Comparison of ENCODE assay signal across 8 cellular contexts in the genomic region with DNA sequence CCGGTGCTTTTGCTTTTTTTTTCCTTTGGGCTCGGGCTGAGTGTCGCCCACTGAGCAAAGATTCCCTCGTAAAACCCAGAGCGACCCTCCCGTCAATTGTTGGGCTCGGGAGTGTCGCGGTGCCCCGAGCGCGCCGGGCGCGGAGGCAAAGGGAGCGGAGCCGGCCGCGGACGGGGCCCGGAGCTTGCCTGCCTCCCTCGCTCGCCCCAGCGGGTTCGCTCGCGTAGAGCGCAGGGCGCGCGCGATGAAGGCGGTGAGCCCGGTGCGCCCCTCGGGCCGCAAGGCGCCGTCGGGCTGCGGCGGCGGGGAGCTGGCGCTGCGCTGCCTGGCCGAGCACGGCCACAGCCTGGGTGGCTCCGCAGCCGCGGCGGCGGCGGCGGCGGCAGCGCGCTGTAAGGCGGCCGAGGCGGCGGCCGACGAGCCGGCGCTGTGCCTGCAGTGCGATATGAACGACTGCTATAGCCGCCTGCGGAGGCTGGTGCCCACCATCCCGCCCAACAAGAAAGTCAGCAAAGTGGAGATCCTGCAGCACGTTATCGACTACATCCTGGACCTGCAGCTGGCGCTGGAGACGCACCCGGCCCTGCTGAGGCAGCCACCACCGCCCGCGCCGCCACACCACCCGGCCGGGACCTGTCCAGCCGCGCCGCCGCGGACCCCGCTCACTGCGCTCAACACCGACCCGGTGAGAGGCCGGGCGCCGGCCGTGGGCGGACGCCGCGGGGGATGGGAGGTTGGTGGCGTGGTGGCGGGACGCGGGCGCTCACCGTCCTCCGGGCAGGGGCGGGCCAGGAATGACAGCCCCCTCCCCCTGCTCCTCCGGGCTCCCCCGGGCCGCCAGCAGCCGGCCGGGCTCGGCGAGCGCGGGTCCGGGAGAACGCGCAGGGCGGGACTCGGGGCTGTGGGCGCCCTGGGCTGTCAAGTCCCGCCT. TPM values are rescaled to one million over a fixed set of nuclear protein-coding genes. Genes with fewer than 3 reads are reported as not detected.
DNase-seq lines count a peak whose midpoint lies in the region; ATAC-seq and TF ChIP-seq lines count a peak whose summit lies in the region.

No MANE protein-coding gene starts in this region.

- POLR2A ChIA-PET in Caco-2 (lab: Charles Lee), result no interaction called here

- peak; percentile 36 to 52 for ATAC-seq in natural killer cell treated with Interleukin-12 subunit alpha and Interleukin-12 subunit beta and Interleukin-15 and Interleukin-18, amount 100 ng/mL, for 72 hours
- ATAC-seq in GM18505 (IDR thresholded peaks at IDR 0.05; ENCODE audit: unreplicated experiment), result no peak

- DNase-seq in Caco-2 (peak in 1 of 2 experiments; percentile 38), NCI-H446 (lab: John Stamatoyannopoulos, UW) (peak; percentile 25 to 45), esophagus squamous epithelium (lab: John Stamatoyannopoulos, UW) (no peak), SW 1271 (lab: John Stamatoyannopoulos, UW) (no peak), MV-4-11 (lab: John Stamatoyannopoulos, UW) (no peak), mesenteric fat pad (ENCODE audit: low spot score) (no peak)
- DNase-seq in natural killer cell treated with Interleukin-12 subunit alpha and Interleukin-12 subunit beta and Interleukin-15 and Interleukin-18, amount 100 ng/mL, for 72 hours (ENCODE audit: low spot score), result no peak

- intact Hi-C loops in Caco-2 (cut with micrococcal nuclease; ENCODE audit: unreplicated experiment), result no loop called here
- intact Hi-C loops in esophagus squamous epithelium (cut with DNase I), result no loop called here

- H3K27me3 ChIP-seq in Caco-2 (replicated peaks; ENCODE audit: control insufficient read depth, insufficient read depth, low read length), result peaks cover 2% of the 10 kb centered on the region
- peaks cover 0 to 26% (median 0%) of the 10 kb centered on the region in 4 donors for H3K27me3 ChIP-seq in esophagus squamous epithelium

- CTCF ChIA-PET in Caco-2 (lab: Charles Lee), result no interaction called here

- no TSS peak for BruUV-seq in Caco-2 (replicated peaks; lab: Mats Ljungman, UMichigan)

- TF ChIP-seq POLR2A in esophagus squamous epithelium (IDR thresholded peaks at IDR 0.05) (no peak), GM18505 (IDR thresholded peaks at IDR 0.05; ENCODE audit: borderline replicate concordance, extremely low read depth, insufficient read depth, insufficient read length) (no peak)

- peaks cover 20% of the 10 kb centered on the region for H3K27me3 Mint-ChIP-seq in Caco-2 (ENCODE audit: insufficient read depth, unreplicated experiment)
- peaks cover 41 to 58% of the 10 kb centered on the region in 2 donors for H3K27me3 Mint-ChIP-seq in natural killer cell treated with Interleukin-12 subunit alpha and Interleukin-12 subunit beta and Interleukin-15 and Interleukin-18, amount 100 ng/mL, for 72 hours

- no peak for TF ChIP-seq CTCF in Caco-2 (IDR thresholded peaks at IDR 0.05; ENCODE audit: insufficient read depth in 1 of 2, low read depth in 1 of 2, low read length in 1 of 2, severe bottlenecking in 1 of 2, unreplicated experiment in 1 of 2)
- peak in 1 of 6 experiments; percentile 2 for TF ChIP-seq CTCF in esophagus squamous epithelium (IDR thresholded peaks at IDR 0.05)

- H3K9me3 Mint-ChIP-seq in Caco-2 (ENCODE audit: unreplicated experiment), result no peaks in the 10 kb centered on the region
- H3K9me3 Mint-ChIP-seq in natural killer cell treated with Interleukin-12 subunit alpha and Interleukin-12 subunit beta and Interleukin-15 and Interleukin-18, amount 100 ng/mL, for 72 hours, result no peaks in the 10 kb centered on the region

- H3K4me1 ChIP-seq in Caco-2, result 0 out of 2 replicates have a peak, but pooled peaks cover 3% of the 10 kb centered on the region
- peaks cover 0 to 60% (median 0%) of the 10 kb centered on the region in 3 donors for H3K4me1 ChIP-seq in esophagus squamous epithelium

- H3K36me3 Mint-ChIP-seq in Caco-2 (ENCODE audit: insufficient read depth, unreplicated experiment), result no peaks in the 10 kb centered on the region
- H3K36me3 Mint-ChIP-seq in natural killer cell treated with Interleukin-12 subunit alpha and Interleukin-12 subunit beta and Interleukin-15 and Interleukin-18, amount 100 ng/mL, for 72 hours, result no peaks in the 10 kb centered on the region

- 1% methylated on average over 18 of the region's 122 CpGs; no CpG with 5 or more reads in 1 of the 2 donors for WGBS in esophagus squamous epithelium, 2 donors

- peak overlapping the region; percentile 57 for H3K4me3 Mint-ChIP-seq in Caco-2 (ENCODE audit: unreplicated experiment)
- H3K4me3 Mint-ChIP-seq in natural killer cell treated with Interleukin-12 subunit alpha and Interleukin-12 subunit beta and Interleukin-15 and Interleukin-18, amount 100 ng/mL, for 72 hours, result no peak overlapping the region

- no peaks in the 10 kb centered on the region for H3K9me3 ChIP-seq in Caco-2
- H3K9me3 ChIP-seq in esophagus squamous epithelium, result no peaks in the 10 kb centered on the region

- peak overlapping the region; percentile 86 to 96 (median 92) for H3K27ac ChIP-seq in esophagus squamous epithelium

- H3K4me1 Mint-ChIP-seq in Caco-2 (ENCODE audit: low read depth, unreplicated experiment), result no peaks in the 10 kb centered on the region
- peaks cover 7 to 8% of the 10 kb centered on the region in 2 donors for H3K4me1 Mint-ChIP-seq in natural killer cell treated with Interleukin-12 subunit alpha and Interleukin-12 subunit beta and Interleukin-15 and Interleukin-18, amount 100 ng/mL, for 72 hours (ENCODE audit: low read depth in 2 of 2)

- H3K27ac Mint-ChIP-seq in Caco-2 (ENCODE audit: unreplicated experiment), result no peak overlapping the region
- H3K27ac Mint-ChIP-seq in natural killer cell treated with Interleukin-12 subunit alpha and Interleukin-12 subunit beta and Interleukin-15 and Interleukin-18, amount 100 ng/mL, for 72 hours, result no peak overlapping the region

- H3K36me3 ChIP-seq in Caco-2 (ENCODE audit: control insufficient read depth, insufficient read depth, low read length), result no peaks in the 10 kb centered on the region
- no peaks in the 10 kb centered on the region for H3K36me3 ChIP-seq in esophagus squamous epithelium

- H3K4me3 ChIP-seq in Caco-2 (ENCODE audit: low read depth, low read length) (peak overlapping the region; percentile 36), esophagus squamous epithelium (peak overlapping the region; percentile 69 to 92 (median 86))

RNA-seq across cellular contexts. Expression of a gene that starts 0.6 kb away (rescaled TPM):
- not detected in 2 replicates for total RNA-seq in Caco-2 (2022)
- total RNA-seq in esophagus squamous epithelium, result 10 to 100 TPM; 12.9 to 37.0 (median 22.6) TPM
- not detected for total RNA-seq in natural killer cell treated with Interleukin-12 subunit alpha and Interleukin-12 subunit beta and Interleukin-15 and Interleukin-18, amount 100 ng/mL, for 72 hours
- 203 TPM for total RNA-seq in mesenteric fat pad

Comparison
In these comparisons a context has a peak if more than half of its experiments do, and no peak if none do; other contexts are left out.
1. DNase-seq: peak in NCI-H446 (2 of 2); none in esophagus squamous epithelium (single experiment), natural killer cell treated with Interleukin-12 subunit alpha and Interleukin-12 subunit beta and Interleukin-15 and Interleukin-18, amount 100 ng/mL, for 72 hours (single experiment), SW 1271 (0 of 2), MV-4-11 (single experiment) and mesenteric fat pad (single experiment).
2. RNA of a gene that starts 0.6 kb away (total RNA-seq): 203 TPM in mesenteric fat pad (single experiment) and 12.9 to 37.0 TPM in esophagus squamous epithelium; not detected in natural killer cell treated with Interleukin-12 subunit alpha and Interleukin-12 subunit beta and Interleukin-15 and Interleukin-18, amount 100 ng/mL, for 72 hours and not detected in Caco-2; every median in the first group is over 10 times any median in the second.